In genomic region chr14:104826197-104826857, GRCh38 we compare ENCODE assay signal across 8 cellular contexts. TPM values are rescaled to one million over a fixed set of nuclear protein-coding genes. Genes with fewer than 3 reads are reported as not detected.
DNase-seq lines count a peak whose midpoint lies in the region; ATAC-seq and TF ChIP-seq lines count a peak whose summit lies in the region.

No MANE protein-coding gene starts in this region.

- H2AFZ ChIP-seq in mammary epithelial cell (ENCODE audit: low read depth, low read length), result peak overlapping the region; percentile 96

- H3K9me3 ChIP-seq in mammary epithelial cell (replicated peaks; ENCODE audit: insufficient read depth, low read length), result no peaks in the 10 kb centered on the region

- no peak overlapping the region for H3K27ac ChIP-seq in mammary epithelial cell (ENCODE audit: insufficient read depth, low read depth, low read length)

- no peak overlapping the region for H3K9ac ChIP-seq in mammary epithelial cell (ENCODE audit: insufficient read depth, low read length)

- DNase-seq in NCI-H2171 (lab: John Stamatoyannopoulos, UW) (peak; percentile 73), mammary epithelial cell (peak; percentile 81), iris pigment epithelial cell (ENCODE audit: low read depth) (peak; percentile 68)
- DNase-seq in stimulated activated CD4-positive, alpha-beta T cell treated with anti-CD3 and anti-CD28 coated beads, Interleukin-12 subunit alpha, Interleukin-12 subunit beta, amount 100 ng/mL, for 4 hours, result peak; percentile 97

- CTCF ChIA-PET in mammary epithelial cell (lab: Charles Lee; ENCODE audit: low non-redundant PET), result interaction anchor here (0.6 to 0.7 kb wide), 7 partner anchors 12 to 488 kb away, joined by 3 to 8 read pairs (median 4); partner anchors contain the start of genes PACS2 and SIVA1

- peak; percentile 60 for TF ChIP-seq CTCF in GM12873 (IDR thresholded peaks at IDR 0.05; ENCODE audit: insufficient read depth, low read depth, low read length, missing control alignments)
- peak; percentile 55 for TF ChIP-seq CTCF in WI38 (IDR thresholded peaks at IDR 0.05; ENCODE audit: low read depth, low read length)
- peak; percentile 27 to 70 for TF ChIP-seq CTCF in mammary epithelial cell (conservative IDR thresholded peaks at IDR 0.05 in 1 of 2, IDR thresholded peaks at IDR 0.05 in 1 of 2; ENCODE audit: extremely low read depth in 1 of 2, insufficient read depth in 1 of 2, low read depth in 1 of 2, low read length in 2 of 2)

- peaks cover 17% of the 10 kb centered on the region for H3K4me1 ChIP-seq in mammary epithelial cell (ENCODE audit: insufficient read depth, low read length)

- WGBS in mammary epithelial cell (ENCODE audit: low coverage, missing lambda C conversion rate), result 4% methylated on average over 4 of the region's 54 CpGs

- dilution Hi-C loops in mammary epithelial cell (cut with HindIII; ENCODE audit: low sequenced_read_pairs), result loop anchor here (5.0 to 10.0 kb wide), 4 partner anchors 41 to 112 kb away; partner anchors contain the start of gene CEP170B

- H3K79me2 ChIP-seq in mammary epithelial cell (ENCODE audit: insufficient read depth, low read length), result no peaks in the 10 kb centered on the region

- H4K20me1 ChIP-seq in mammary epithelial cell (ENCODE audit: insufficient read depth, low read length), result no peaks in the 10 kb centered on the region

- BruUV-seq in mammary epithelial cell (replicated peaks; lab: Mats Ljungman, UMichigan), result no TSS peak

- H3K4me3 ChIP-seq in WI38 (ENCODE audit: low read depth, low read length) (peak overlapping the region; percentile 68), mammary epithelial cell (replicated peaks in 1 of 3; ENCODE audit: insufficient read depth in 1 of 3, low read depth in 2 of 3, low read length in 3 of 3) (peak overlapping the region; percentile 56 to 74 (median 58))

- H3K4me2 ChIP-seq in mammary epithelial cell (ENCODE audit: insufficient read depth, low read depth, low read length), result peak overlapping the region; percentile 98

- H3K36me3 ChIP-seq in mammary epithelial cell (ENCODE audit: insufficient read depth, low read length), result no peaks in the 10 kb centered on the region

- ATAC-seq in HG02885 (IDR thresholded peaks at IDR 0.05; ENCODE audit: poor library complexity, unreplicated experiment), result peak; percentile 77
- no peak for ATAC-seq in HG02884 (IDR thresholded peaks at IDR 0.05; ENCODE audit: unreplicated experiment)

- intact Hi-C loops in mammary epithelial cell (cut with micrococcal nuclease), result loop anchor here (1.0 to 10.0 kb wide), 3 partner anchors 38 to 182 kb away; partner anchors contain the start of gene CEP170B

- H3K27me3 ChIP-seq in mammary epithelial cell (ENCODE audit: insufficient read depth, low read length), result no peaks in the 10 kb centered on the region

- in situ Hi-C loops in mammary epithelial cell (cut with MboI; ENCODE audit: low sequenced_read_pairs in 2 of 2), result no loop called here

RNA-seq across cellular contexts. Expression of gene ZBTB42, which starts 25.4 kb away (rescaled TPM):
- total RNA-seq in mammary epithelial cell, result 1 to 10 TPM; 1.9 to 2.2 TPM
- polyA plus RNA-seq in mammary epithelial cell, result 1.2 TPM
- 0.41 TPM for polyA minus RNA-seq in mammary epithelial cell

RNA-seq across cellular contexts. Expression of gene AKT1, which starts 30.8 kb away (rescaled TPM):
- 100 to 1,000 TPM; 116 to 125 TPM for total RNA-seq in mammary epithelial cell
- polyA plus RNA-seq in mammary epithelial cell, result 124 TPM
- 153 TPM for polyA minus RNA-seq in mammary epithelial cell

RNA-seq across cellular contexts. Expression of gene CEP170B, which starts 38.7 kb away (rescaled TPM):
- 10 to 100 TPM; 61.3 to 91.4 TPM for total RNA-seq in mammary epithelial cell
- polyA plus RNA-seq in mammary epithelial cell, result 23.1 TPM
- 12.0 TPM for polyA minus RNA-seq in mammary epithelial cell
